Comparison of ENCODE assay signal across 30 cellular contexts in the genomic region with DNA sequence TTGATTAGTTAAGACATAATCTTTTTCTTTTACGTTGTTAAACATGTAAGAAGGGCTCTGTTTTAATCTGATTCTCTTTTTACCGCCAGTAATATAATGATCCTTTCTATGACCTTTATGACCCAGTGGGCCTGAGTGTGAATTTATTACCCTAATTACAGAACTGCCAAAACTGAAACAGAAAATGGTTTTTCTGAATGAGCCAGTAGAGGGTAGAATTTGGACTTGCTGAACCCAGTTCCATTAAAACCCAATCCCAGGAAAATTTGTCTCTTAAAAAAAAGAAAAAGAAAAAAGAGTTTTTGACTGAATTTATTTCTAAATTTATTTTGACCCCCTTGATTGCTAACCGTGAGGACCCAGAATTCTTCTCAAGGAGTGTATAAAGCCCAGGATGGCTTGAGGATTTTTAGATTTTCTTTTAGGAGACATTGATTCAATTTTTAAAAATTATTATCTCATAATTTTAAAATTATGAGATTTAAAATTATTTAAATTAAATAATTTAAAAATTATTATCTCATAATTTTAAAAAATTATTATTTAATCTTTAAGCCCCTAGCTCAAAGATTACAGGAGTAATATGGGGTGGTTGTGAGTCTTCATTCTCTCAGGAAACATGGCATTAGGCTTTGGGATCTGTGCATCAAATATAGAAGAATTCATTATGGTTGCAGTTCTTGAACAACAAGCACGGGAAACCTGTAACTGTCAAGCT.
"Had no signal": no experiment of that assay in that cellular context is flagged by ENCODE, and none has a peak within 500 bp of the region (broad histone marks: within the 10 kb centered on the region; RNA-seq: fewer than 3 reads in every experiment).

No MANE protein-coding gene starts in this region.

- H3K36me3 Mint-ChIP-seq: activated naive CD4-positive, alpha-beta T cell treated with anti-CD3 and anti-CD28 coated beads, Interleukin-2, amount 50 U/mL, for 24 hours had no signal

- H3K27me3 ChIP-seq: breast epithelium, right atrium auricular region, suprapubic skin, tibial artery, upper lobe of right lung had no signal

- H3K9me3 ChIP-seq: breast epithelium, neutrophil, psoas muscle, right atrium auricular region, spleen, suprapubic skin, tibial artery, upper lobe of right lung had no signal

- H3K9me3 Mint-ChIP-seq: activated CD4-positive, alpha-beta memory T cell treated with anti-CD3 and anti-CD28 coated beads, Interleukin-2, amount 10 ng/mL, durations not matched to agents 7 days and 5 days; activated CD4-positive, alpha-beta T cell treated with anti-CD3 and anti-CD28 coated beads, Interleukin-2, amount 10 ng/mL, durations not matched to agents 7 days and 5 days; activated naive CD4-positive, alpha-beta T cell treated with anti-CD3 and anti-CD28 coated beads, Interleukin-2, amount 50 U/mL, for 24 hours; activated naive CD8-positive, alpha-beta T cell treated with anti-CD3 and anti-CD28 coated beads, Interleukin-2, amount 50 U/mL, for 24 hours; activated T-cell treated with anti-CD3 and anti-CD28 coated beads, Interleukin-2, amount 50 U/mL, for 24 hours; effector memory CD8-positive, alpha-beta T cell; nephron; T-helper 1 cell treated with Interleukin-12 subunit alpha and Interleukin-12 subunit beta and Interleukin-4 antibody, amounts not matched to agents 30 μg/mL and 1 μg/mL, for 36 hours had no signal

- H3K36me3 ChIP-seq: breast epithelium, neutrophil, right atrium auricular region, spleen, suprapubic skin, tibial artery, upper lobe of right lung had no signal

- H3K27ac Mint-ChIP-seq: activated CD4-positive, alpha-beta memory T cell treated with anti-CD3 and anti-CD28 coated beads, Interleukin-2, amount 10 ng/mL, durations not matched to agents 7 days and 5 days; activated CD4-positive, alpha-beta T cell treated with anti-CD3 and anti-CD28 coated beads, Interleukin-2, amount 10 ng/mL, durations not matched to agents 7 days and 5 days; activated naive CD4-positive, alpha-beta T cell treated with anti-CD3 and anti-CD28 coated beads, Interleukin-2, amount 50 U/mL, for 24 hours; activated naive CD8-positive, alpha-beta T cell treated with anti-CD3 and anti-CD28 coated beads, Interleukin-2, amount 50 U/mL, for 24 hours; activated T-cell treated with anti-CD3 and anti-CD28 coated beads, Interleukin-2, amount 50 U/mL, for 24 hours; effector memory CD8-positive, alpha-beta T cell; nephron; T-helper 1 cell treated with Interleukin-12 subunit alpha and Interleukin-12 subunit beta and Interleukin-4 antibody, amounts not matched to agents 30 μg/mL and 1 μg/mL, for 36 hours had no signal

- H3K27ac ChIP-seq: breast epithelium, coronary artery, dorsolateral prefrontal cortex, foreskin keratinocyte, neutrophil, parathyroid adenoma, psoas muscle, right atrium auricular region, spleen, suprapubic skin, tibial artery, upper lobe of right lung had no signal

- H3K9ac ChIP-seq: parathyroid adenoma had no signal

- FAIRE-seq: TTC549 had no signal

- H3K79me2 ChIP-seq: parathyroid adenoma had no signal

- H3K4me1 ChIP-seq: breast epithelium, foreskin keratinocyte, parathyroid adenoma, psoas muscle, right atrium auricular region, spleen, suprapubic skin, tibial artery, upper lobe of right lung had no signal

- H3K4me3 Mint-ChIP-seq: activated CD4-positive, alpha-beta memory T cell treated with anti-CD3 and anti-CD28 coated beads, Interleukin-2, amount 10 ng/mL, durations not matched to agents 7 days and 5 days; activated CD4-positive, alpha-beta T cell treated with anti-CD3 and anti-CD28 coated beads, Interleukin-2, amount 10 ng/mL, durations not matched to agents 7 days and 5 days; activated naive CD4-positive, alpha-beta T cell treated with anti-CD3 and anti-CD28 coated beads, Interleukin-2, amount 50 U/mL, for 24 hours; activated naive CD8-positive, alpha-beta T cell treated with anti-CD3 and anti-CD28 coated beads, Interleukin-2, amount 50 U/mL, for 24 hours; activated T-cell treated with anti-CD3 and anti-CD28 coated beads, Interleukin-2, amount 50 U/mL, for 24 hours; effector memory CD8-positive, alpha-beta T cell; nephron; T-helper 1 cell treated with Interleukin-12 subunit alpha and Interleukin-12 subunit beta and Interleukin-4 antibody, amounts not matched to agents 30 μg/mL and 1 μg/mL, for 36 hours had no signal

- ATAC-seq: activated naive CD8-positive, alpha-beta T cell treated with anti-CD3 and anti-CD28 coated beads, Interleukin-2, amount 50 U/mL, for 24 hours; effector memory CD8-positive, alpha-beta T cell; foreskin keratinocyte; left ventricle myocardium superior; psoas muscle; upper lobe of right lung had no signal

- H2AFZ ChIP-seq: parathyroid adenoma had no signal

- H3K4me3 ChIP-seq: breast epithelium, coronary artery, dorsolateral prefrontal cortex, psoas muscle, right atrium auricular region, spleen, suprapubic skin, tibial artery, upper lobe of right lung had no signal

- DNase-seq: activated CD4-positive, alpha-beta memory T cell treated with anti-CD3 and anti-CD28 coated beads, Interleukin-2, amount 10 ng/mL, durations not matched to agents 7 days and 5 days; activated CD4-positive, alpha-beta T cell treated with anti-CD3 and anti-CD28 coated beads for 1 hour; activated CD4-positive, alpha-beta T cell treated with anti-CD3 and anti-CD28 coated beads, Interleukin-2, amount 10 ng/mL, durations not matched to agents 7 days and 5 days; activated CD8-positive, alpha-beta memory T cell treated with anti-CD3 and anti-CD28 coated beads, Interleukin-2, amount 50 U/mL, for 48 hours; activated gamma-delta T cell treated with Interleukin-2 at 50 U/mL for 16 hours; activated naive CD8-positive, alpha-beta T cell treated with anti-CD3 and anti-CD28 coated beads, Interleukin-2, amount 50 U/mL, for 24 hours; activated T-cell treated with anti-CD3 and anti-CD28 coated beads, Interleukin-2, amount 50 U/mL, for 24 hours; cerebellar nuclear complex; dorsolateral prefrontal cortex; effector memory CD8-positive, alpha-beta T cell; foreskin keratinocyte; left ventricle myocardium superior; mammary epithelial cell; psoas muscle; spleen; stimulated activated naive CD4-positive, alpha-beta T cell; SW 1271; T-helper 9 cell; tibial artery; upper lobe of right lung had no signal

- H3K27me3 Mint-ChIP-seq: activated naive CD4-positive, alpha-beta T cell treated with anti-CD3 and anti-CD28 coated beads, Interleukin-2, amount 50 U/mL, for 24 hours had no signal

- H3K4me1 Mint-ChIP-seq: activated CD4-positive, alpha-beta memory T cell treated with anti-CD3 and anti-CD28 coated beads, Interleukin-2, amount 10 ng/mL, durations not matched to agents 7 days and 5 days; activated CD4-positive, alpha-beta T cell treated with anti-CD3 and anti-CD28 coated beads, Interleukin-2, amount 10 ng/mL, durations not matched to agents 7 days and 5 days; activated naive CD4-positive, alpha-beta T cell treated with anti-CD3 and anti-CD28 coated beads, Interleukin-2, amount 50 U/mL, for 24 hours; activated naive CD8-positive, alpha-beta T cell treated with anti-CD3 and anti-CD28 coated beads, Interleukin-2, amount 50 U/mL, for 24 hours; nephron had no signal
